In the genomic region with DNA sequence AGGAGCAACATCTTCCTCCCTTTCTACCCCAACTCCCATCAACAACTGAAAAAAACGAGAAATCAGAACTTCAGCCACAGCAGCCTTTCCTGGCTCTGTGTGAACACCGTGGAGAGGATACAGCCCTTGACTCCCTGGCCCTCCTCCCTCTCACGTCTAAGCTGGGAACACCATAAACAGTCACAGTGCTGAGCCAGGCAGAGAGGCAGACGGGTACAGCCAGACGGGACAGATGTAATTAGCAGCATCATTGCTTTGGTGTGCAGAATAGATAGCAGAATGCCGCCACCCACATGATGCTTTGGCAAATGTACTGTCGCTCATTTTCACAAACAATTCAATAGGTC, we compare ENCODE assay signal across 10 cellular contexts.
DNase-seq lines count a peak whose midpoint lies in the region; ATAC-seq and TF ChIP-seq lines count a peak whose summit lies in the region.
"Had no signal": no experiment of that assay in that cellular context is flagged by ENCODE, and none has a peak within 500 bp of the region (broad histone marks: within the 10 kb centered on the region; RNA-seq: fewer than 3 reads in every experiment).

No MANE protein-coding gene starts in this region.

- peak; percentile 23 for DNase-seq in A673 (ENCODE audit: low spot score)
- DNase-seq in DND-41: peak; percentile 75
- peak; percentile 44 for DNase-seq in SK-N-DZ (ENCODE audit: low spot score)
- no peak for DNase-seq in left cardiac atrium
- DNase-seq in NCI-H748 (lab: John Stamatoyannopoulos, UW; ENCODE audit: unreplicated experiment): no peak
- no peak for DNase-seq in SKM-1 treated with dmso at 0.1 percent for 144 hours (lab: John Stamatoyannopoulos, UW; ENCODE audit: unreplicated experiment)
- no peak for DNase-seq in NCI-H345 treated with DMSO at 0.1 percent for 48 hours (lab: John Stamatoyannopoulos, UW; ENCODE audit: unreplicated experiment)
- DNase-seq in NCI-H748 treated with DMSO at 0.1 percent for 48 hours (lab: John Stamatoyannopoulos, UW): no peak

- no peaks in the 10 kb centered on the region for H3K79me2 ChIP-seq in DND-41 (ENCODE audit: insufficient read depth, low read length)

- ATAC-seq in DND-41 (ENCODE audit: insufficient read depth, low read depth) (peak; percentile 81), left cardiac atrium (peak; percentile 55 to 77)

- no peak overlapping the region for H3K27ac ChIP-seq in A673 (ENCODE audit: low read depth, low read length, poor library complexity, severe bottlenecking)
- H3K27ac ChIP-seq in DND-41 (ENCODE audit: low read length): peak overlapping the region; percentile 91
- H3K27ac ChIP-seq: ascending aorta, suprapubic skin had no signal

- POLR2A ChIA-PET in A673 (lab: Charles Lee; ENCODE audit: low non-redundant PET): no interaction called here

- no peaks in the 10 kb centered on the region for H4K20me1 ChIP-seq in DND-41 (ENCODE audit: insufficient read depth, low read length)

- H3K36me3 ChIP-seq in A673 (ENCODE audit: insufficient read depth, low read length, poor library complexity, severe bottlenecking): no peaks in the 10 kb centered on the region
- H3K36me3 ChIP-seq in DND-41 (ENCODE audit: insufficient read depth, low read length): no peaks in the 10 kb centered on the region
- H3K36me3 ChIP-seq: ascending aorta, suprapubic skin had no signal

- H3K4me1 ChIP-seq in A673 (ENCODE audit: insufficient read depth, low read length, poor library complexity, severe bottlenecking): peaks cover 13% of the 10 kb centered on the region
- H3K4me1 ChIP-seq in DND-41 (ENCODE audit: insufficient read depth, low read length): peaks cover 37% of the 10 kb centered on the region
- H3K4me1 ChIP-seq: suprapubic skin had no signal

- no peak overlapping the region for H3K4me3 ChIP-seq in A673 (ENCODE audit: low read depth, low read length, poor library complexity, severe bottlenecking)
- peak overlapping the region in 1 of 2 experiments; percentile 48; a peak in 2 of 4 replicates for H3K4me3 ChIP-seq in DND-41 (ENCODE audit: low read depth in 1 of 2, low read length in 2 of 2)
- H3K4me3 ChIP-seq: suprapubic skin had no signal

- H3K9ac ChIP-seq in DND-41 (ENCODE audit: low read depth, low read length): peak overlapping the region; percentile 47

- no TSS peak for BruUV-seq in A673 (replicated peaks; lab: Mats Ljungman, UMichigan)

- peak overlapping the region; percentile 59 for H3K4me2 ChIP-seq in DND-41 (ENCODE audit: insufficient read depth, low read length)

- H3K27me3 ChIP-seq in A673 (replicated peaks; ENCODE audit: insufficient read depth, low read depth, low read length, poor library complexity) (peaks cover 6% of the 10 kb centered on the region), DND-41 (ENCODE audit: insufficient read depth, low read length, poor library complexity) (no peaks in the 10 kb centered on the region)
- H3K27me3 ChIP-seq: ascending aorta, suprapubic skin had no signal

- TF ChIP-seq CTCF in A673 (conservative IDR thresholded peaks at IDR 0.05; ENCODE audit: low read depth, low read length) (no peak), DND-41 (IDR thresholded peaks at IDR 0.05; ENCODE audit: borderline replicate concordance, extremely low read depth, low read length, poor library complexity, severe bottlenecking) (peak; percentile 17)

- H2AFZ ChIP-seq in DND-41 (ENCODE audit: low read depth, low read length): peak overlapping the region; percentile 66

- H3K9me3 ChIP-seq in A673 (ENCODE audit: low read depth, low read length, poor library complexity, severe bottlenecking) (no peaks in the 10 kb centered on the region), DND-41 (ENCODE audit: insufficient read depth, low read length, severe bottlenecking) (no peaks in the 10 kb centered on the region)
- H3K9me3 ChIP-seq: ascending aorta, suprapubic skin had no signal

- intact Hi-C loops in A673 (cut with micrococcal nuclease; ENCODE audit: unreplicated experiment) (no loop called here), left cardiac atrium (cut with DNase I) (no loop called here)

- CTCF ChIA-PET in A673 (lab: Charles Lee): no interaction called here

Comparison
In these comparisons a context has a peak if more than half of its experiments do, and no peak if none do; other contexts are left out.
1. DNase-seq: peak in A673 (single experiment), DND-41 (single experiment) and SK-N-DZ (single experiment); none in left cardiac atrium (single experiment), NCI-H748 (single experiment), SKM-1 treated with dmso at 0.1 percent for 144 hours (single experiment), NCI-H345 treated with DMSO at 0.1 percent for 48 hours (single experiment) and NCI-H748 treated with DMSO at 0.1 percent for 48 hours (single experiment).